Comparison of ENCODE assay signal across 8 cellular contexts in genomic region chr9:37471942-37472679, GRCh38. TPM values are rescaled to one million over a fixed set of nuclear protein-coding genes. Genes with fewer than 3 reads are reported as not detected.
DNase-seq lines count a peak whose midpoint lies in the region; ATAC-seq and TF ChIP-seq lines count a peak whose summit lies in the region.

No MANE protein-coding gene starts in this region.

- ATAC-seq in Right ventricle myocardium inferior (peak; percentile 31), HG02970 (IDR thresholded peaks at IDR 0.05; ENCODE audit: low FRiP score, unreplicated experiment) (no peak)

- no peak for TF ChIP-seq CTCF in left ventricle myocardium inferior (IDR thresholded peaks at IDR 0.05; ENCODE audit: borderline replicate concordance)

- H3K27me3 ChIP-seq in left ventricle myocardium inferior (ENCODE audit: low read depth), result peaks cover 5% of the 10 kb centered on the region

- H3K4me3 ChIP-seq in left ventricle myocardium inferior, result peak overlapping the region; percentile 57

- peaks cover 16% of the 10 kb centered on the region for H3K9me3 ChIP-seq in left ventricle myocardium inferior (replicated peaks)

- H3K4me1 ChIP-seq in left ventricle myocardium inferior, result peaks cover 11% of the 10 kb centered on the region

- intact Hi-C loops in Right ventricle myocardium inferior (cut with DNase I), result no loop called here
- intact Hi-C loops in cardiac septum (cut with DNase I), result no loop called here
- intact Hi-C loops in activated T-helper 2 cell treated with anti-CD3 and anti-CD28 coated beads, Interferon-gamma antibody, Interleukin-2, Interleukin-4, amounts not matched to agents 10 μg/mL and 5 μg/mL and 100 μg/mL, durations not matched to agents 14 hours and 24 hours and 36 hours (cut with micrococcal nuclease), result no loop called here
- intact Hi-C loops in left ventricle myocardium inferior (cut with micrococcal nuclease), result no loop called here

- H3K9me3 Mint-ChIP-seq in activated T-helper 2 cell treated with anti-CD3 and anti-CD28 coated beads, Interferon-gamma antibody, Interleukin-2, Interleukin-4, amounts not matched to agents 10 μg/mL and 5 μg/mL and 100 μg/mL, durations not matched to agents 14 hours and 24 hours and 36 hours, result peaks cover 11% of the 10 kb centered on the region

- H3K27ac ChIP-seq in left ventricle myocardium inferior (replicated peaks), result peak overlapping the region; percentile 77

- DNase-seq in Right ventricle myocardium inferior (ENCODE audit: missing footprints) (no peak), cardiac septum (ENCODE audit: low spot score) (no peak), left ventricle myocardium inferior (no peak), pulmonary artery endothelial cell (ENCODE audit: low read depth, low spot score) (peak; percentile 91), SK-N-DZ (ENCODE audit: low spot score) (no peak)
- no peak for DNase-seq in activated T-helper 2 cell treated with anti-CD3 and anti-CD28 coated beads, Interferon-gamma antibody, Interleukin-2, Interleukin-4, amounts not matched to agents 10 μg/mL and 5 μg/mL and 100 μg/mL, durations not matched to agents 14 hours and 24 hours and 36 hours (ENCODE audit: low spot score)
- no peak for DNase-seq in stimulated activated CD4-positive, alpha-beta T cell treated with anti-CD3 and anti-CD28 coated beads, Interleukin-1b, Interleukin-23, amount 100 ng/mL, for 48 hours

- peaks cover 9% of the 10 kb centered on the region for H3K4me1 Mint-ChIP-seq in activated T-helper 2 cell treated with anti-CD3 and anti-CD28 coated beads, Interferon-gamma antibody, Interleukin-2, Interleukin-4, amounts not matched to agents 10 μg/mL and 5 μg/mL and 100 μg/mL, durations not matched to agents 14 hours and 24 hours and 36 hours (ENCODE audit: low read depth)

- H3K4me3 Mint-ChIP-seq in activated T-helper 2 cell treated with anti-CD3 and anti-CD28 coated beads, Interferon-gamma antibody, Interleukin-2, Interleukin-4, amounts not matched to agents 10 μg/mL and 5 μg/mL and 100 μg/mL, durations not matched to agents 14 hours and 24 hours and 36 hours (ENCODE audit: low read depth), result peak overlapping the region; percentile 72

- H3K27me3 Mint-ChIP-seq in activated T-helper 2 cell treated with anti-CD3 and anti-CD28 coated beads, Interferon-gamma antibody, Interleukin-2, Interleukin-4, amounts not matched to agents 10 μg/mL and 5 μg/mL and 100 μg/mL, durations not matched to agents 14 hours and 24 hours and 36 hours (ENCODE audit: low read depth), result peaks cover 3% of the 10 kb centered on the region

- H3K36me3 Mint-ChIP-seq in activated T-helper 2 cell treated with anti-CD3 and anti-CD28 coated beads, Interferon-gamma antibody, Interleukin-2, Interleukin-4, amounts not matched to agents 10 μg/mL and 5 μg/mL and 100 μg/mL, durations not matched to agents 14 hours and 24 hours and 36 hours (ENCODE audit: low read depth), result peaks cover 6% of the 10 kb centered on the region

- H3K36me3 ChIP-seq in left ventricle myocardium inferior, result no peaks in the 10 kb centered on the region

- peak overlapping the region; percentile 18 for H3K27ac Mint-ChIP-seq in activated T-helper 2 cell treated with anti-CD3 and anti-CD28 coated beads, Interferon-gamma antibody, Interleukin-2, Interleukin-4, amounts not matched to agents 10 μg/mL and 5 μg/mL and 100 μg/mL, durations not matched to agents 14 hours and 24 hours and 36 hours

RNA-seq across cellular contexts. Expression of gene ZBTB5, which starts 6.9 kb away (rescaled TPM):
- 5.1 TPM for total RNA-seq in Right ventricle myocardium inferior
- total RNA-seq in cardiac septum, result 7.2 TPM
- total RNA-seq in activated T-helper 2 cell treated with anti-CD3 and anti-CD28 coated beads, Interferon-gamma antibody, Interleukin-2, Interleukin-4, amounts not matched to agents 10 μg/mL and 5 μg/mL and 100 μg/mL, durations not matched to agents 14 hours and 24 hours and 36 hours, result 10.6 and 11.0 TPM in 2 replicates
- total RNA-seq in left ventricle myocardium inferior, result 4.9 TPM
- total RNA-seq in pulmonary artery endothelial cell, result 7.5 and 11.5 TPM in 2 replicates
- polyA plus RNA-seq in SK-N-DZ (2014; cell fraction: cytosol; rRNA removed), result 31.7 and 35.9 TPM in 2 replicates
- 19.0 and 21.7 TPM in 2 replicates for polyA plus RNA-seq in SK-N-DZ (2014; cell fraction: nucleus; rRNA removed)

RNA-seq across cellular contexts. Expression of gene POLR1E, which starts 13.6 kb away (rescaled TPM):
- total RNA-seq in Right ventricle myocardium inferior (10.5 TPM), cardiac septum (18.8 TPM), left ventricle myocardium inferior (15.8 TPM), pulmonary artery endothelial cell (32.0 and 37.7 TPM in 2 replicates)
- 48.0 and 49.4 TPM in 2 replicates for total RNA-seq in activated T-helper 2 cell treated with anti-CD3 and anti-CD28 coated beads, Interferon-gamma antibody, Interleukin-2, Interleukin-4, amounts not matched to agents 10 μg/mL and 5 μg/mL and 100 μg/mL, durations not matched to agents 14 hours and 24 hours and 36 hours
- 66.2 and 71.8 TPM in 2 replicates for polyA plus RNA-seq in SK-N-DZ (2014; cell fraction: cytosol; rRNA removed)
- polyA plus RNA-seq in SK-N-DZ (2014; cell fraction: nucleus; rRNA removed), result 24.4 and 31.6 TPM in 2 replicates

RNA-seq across cellular contexts. Expression of gene GRHPR, which starts 49.6 kb away (rescaled TPM):
- total RNA-seq in Right ventricle myocardium inferior, result 111 TPM
- 102 TPM for total RNA-seq in cardiac septum
- 75.4 and 77.4 TPM in 2 replicates for total RNA-seq in activated T-helper 2 cell treated with anti-CD3 and anti-CD28 coated beads, Interferon-gamma antibody, Interleukin-2, Interleukin-4, amounts not matched to agents 10 μg/mL and 5 μg/mL and 100 μg/mL, durations not matched to agents 14 hours and 24 hours and 36 hours
- total RNA-seq in left ventricle myocardium inferior, result 104 TPM
- 133 and 135 TPM in 2 replicates for total RNA-seq in pulmonary artery endothelial cell
- 226 and 229 TPM in 2 replicates for polyA plus RNA-seq in SK-N-DZ (2014; cell fraction: cytosol; rRNA removed)
- polyA plus RNA-seq in SK-N-DZ (2014; cell fraction: nucleus; rRNA removed), result 179 and 202 TPM in 2 replicates
